Comparison of ENCODE assay signal across 13 cellular contexts in the genomic region with DNA sequence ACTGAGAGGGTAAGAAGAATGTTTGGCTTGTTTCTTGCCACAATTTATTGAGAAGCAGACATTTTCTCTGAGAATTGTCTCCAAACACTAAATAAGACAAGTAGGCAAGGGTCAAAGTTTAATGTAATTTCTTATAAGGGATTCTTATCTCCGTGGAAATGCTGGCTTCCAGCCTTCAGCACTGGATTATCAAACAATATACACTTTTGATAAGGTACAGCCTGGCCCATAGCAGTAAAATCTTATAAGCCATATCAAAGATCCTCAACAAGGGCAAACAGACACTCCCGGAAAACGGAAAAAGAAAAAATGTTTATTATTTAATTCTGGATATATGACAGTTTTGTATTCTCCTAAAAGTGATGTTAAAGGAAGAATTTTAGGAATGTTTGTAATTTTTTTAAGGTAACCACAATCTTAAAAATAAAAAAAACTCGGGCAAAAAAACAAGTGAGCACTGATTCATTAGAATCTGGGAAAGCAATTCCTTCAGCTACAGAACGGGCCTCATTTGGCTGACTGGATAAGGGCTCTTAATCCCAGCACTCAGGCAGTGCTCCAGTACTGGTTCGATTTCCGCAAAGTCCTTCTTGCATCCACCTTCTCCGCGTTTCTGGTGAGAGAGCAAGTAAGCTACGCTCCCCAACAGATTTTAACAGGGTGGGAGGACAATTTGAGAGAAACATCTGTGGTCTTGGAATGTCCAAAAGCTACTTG. TPM values are rescaled to one million over a fixed set of nuclear protein-coding genes. Genes with fewer than 3 reads are reported as not detected.
DNase-seq lines count a peak whose midpoint lies in the region; ATAC-seq, FAIRE-seq and TF ChIP-seq lines count a peak whose summit lies in the region.
"Had no signal": no experiment of that assay in that cellular context is flagged by ENCODE, and none has a peak within 500 bp of the region (broad histone marks: within the 10 kb centered on the region; RNA-seq: fewer than 3 reads in every experiment).

No MANE protein-coding gene starts in this region.

- H3K36me3 ChIP-seq in left ventricle myocardium inferior (no peaks in the 10 kb centered on the region), heart right ventricle (no peaks in the 10 kb centered on the region), astrocyte (ENCODE audit: insufficient read depth, low read length) (no peaks in the 10 kb centered on the region), left lung (no peaks in the 10 kb centered on the region)
- H3K36me3 ChIP-seq: BLaER1 treated with 17β-estradiol and CSF1 and Interleukin-3, amounts not matched to agents 10 nM and 100 nM; suprapubic skin had no signal

- H3K9me3 ChIP-seq in left ventricle myocardium inferior (replicated peaks) (peaks cover 20% of the 10 kb centered on the region), heart right ventricle (peaks cover 0 to 18% (median 7%) of the 10 kb centered on the region in 11 donors), astrocyte (ENCODE audit: insufficient read depth, low read depth, low read length) (peaks cover 2% of the 10 kb centered on the region), left lung (peaks cover 0 to 6% of the 10 kb centered on the region in 2 donors)
- H3K9me3 ChIP-seq: suprapubic skin had no signal

- H3K9me3 Mint-ChIP-seq in astrocyte (ENCODE audit: unreplicated experiment): no peaks in the 10 kb centered on the region

- H2AFZ ChIP-seq in astrocyte (ENCODE audit: low read depth, low read length): peak overlapping the region; percentile 93

- in situ Hi-C loops in ACHN (cut with HindIII; ENCODE audit: low pct_ligation_motif_present, low pct_unique_long_range_greater_than_20kb, low sequenced_read_pairs): no loop called here

- H3K4me1 Mint-ChIP-seq in astrocyte (ENCODE audit: low read depth, unreplicated experiment): peaks cover 5% of the 10 kb centered on the region

- no peak overlapping the region for H3K27ac Mint-ChIP-seq in astrocyte (ENCODE audit: unreplicated experiment)
- H3K27ac Mint-ChIP-seq: activated naive CD4-positive, alpha-beta T cell treated with anti-CD3 and anti-CD28 coated beads, Interleukin-2, amount 50 U/mL, for 72 hours had no signal

- H3K9ac ChIP-seq in astrocyte (ENCODE audit: low read length): peak overlapping the region; percentile 65
- H3K9ac ChIP-seq: BLaER1 treated with 17β-estradiol and CSF1 and Interleukin-3, amounts not matched to agents 10 nM and 100 nM had no signal

- peaks cover 63% of the 10 kb centered on the region for H3K27me3 Mint-ChIP-seq in astrocyte (ENCODE audit: low read depth, unreplicated experiment)

- intact Hi-C loops in left ventricle myocardium inferior (cut with micrococcal nuclease): no loop called here
- intact Hi-C loops in heart right ventricle (cut with DNase I): no loop called here
- intact Hi-C loops in left lung (cut with DNase I): no loop called here

- H3K27me3 ChIP-seq in left ventricle myocardium inferior (ENCODE audit: low read depth): peaks cover 100% of the 10 kb centered on the region
- H3K27me3 ChIP-seq in heart right ventricle: peaks cover 15 to 100% (median 89%) of the 10 kb centered on the region in 7 donors
- peaks cover 59% of the 10 kb centered on the region for H3K27me3 ChIP-seq in astrocyte (ENCODE audit: insufficient read depth, low read length)
- H3K27me3 ChIP-seq in left lung: peaks cover 75 to 92% of the 10 kb centered on the region in 2 donors

- H3K4me3 ChIP-seq in left ventricle myocardium inferior: peak overlapping the region; percentile 54
- peak overlapping the region in 1 of 10 donors; percentile 39 for H3K4me3 ChIP-seq in heart right ventricle
- H3K4me3 ChIP-seq in astrocyte (ENCODE audit: insufficient read depth, low read depth, low read length): peak overlapping the region; percentile 64
- peak overlapping the region in 1 of 2 donors; percentile 27 for H3K4me3 ChIP-seq in left lung
- H3K4me3 ChIP-seq: BLaER1 treated with 17β-estradiol and CSF1 and Interleukin-3, amounts not matched to agents 10 nM and 100 nM had no signal

- WGBS in heart right ventricle, 2 donors: 19 to 23% methylated on average over 10 of the region's 10 CpGs

- H3K79me2 ChIP-seq in astrocyte (ENCODE audit: insufficient read depth, low read length): no peaks in the 10 kb centered on the region

- H3K4me1 ChIP-seq in left ventricle myocardium inferior: peaks cover 14% of the 10 kb centered on the region
- peaks cover 0 to 19% (median 11%) of the 10 kb centered on the region in 9 donors for H3K4me1 ChIP-seq in heart right ventricle
- peaks cover 16% of the 10 kb centered on the region for H3K4me1 ChIP-seq in astrocyte (ENCODE audit: insufficient read depth, low read length)
- H3K4me1 ChIP-seq in left lung: peaks cover 0 to 17% of the 10 kb centered on the region in 2 donors

- TF ChIP-seq CTCF in left ventricle myocardium inferior (IDR thresholded peaks at IDR 0.05; ENCODE audit: borderline replicate concordance) (no peak), heart right ventricle (IDR thresholded peaks at IDR 0.05) (no peak), astrocyte (IDR thresholded peaks at IDR 0.05; ENCODE audit: insufficient read depth, low read depth, low read length) (no peak), left lung (IDR thresholded peaks at IDR 0.05) (no peak)

- peak overlapping the region; percentile 91 for H3K4me3 Mint-ChIP-seq in astrocyte (ENCODE audit: unreplicated experiment)

- ATAC-seq in heart right ventricle: no peak
- peak; percentile 82 for ATAC-seq in left lung
- ATAC-seq in GM19397 (IDR thresholded peaks at IDR 0.05; ENCODE audit: unreplicated experiment): no peak

- H4K20me1 ChIP-seq in astrocyte (ENCODE audit: insufficient read depth, low read length): no peaks in the 10 kb centered on the region
- H4K20me1 ChIP-seq: BLaER1 treated with 17β-estradiol and CSF1 and Interleukin-3, amounts not matched to agents 10 nM and 100 nM had no signal

- DNase-seq in left ventricle myocardium inferior (no peak), heart right ventricle (no peak), astrocyte (ENCODE audit: low read depth) (no peak), left lung (no peak), ACHN (no peak), ureter (ENCODE audit: low spot score) (no peak)
- DNase-seq in activated naive CD4-positive, alpha-beta T cell treated with Interleukin-2 at 50 U/mL for 16 hours: no peak
- DNase-seq: effector memory CD4-positive, alpha-beta T cell; NCI-H1930 had no signal

- H3K27ac ChIP-seq in left ventricle myocardium inferior (replicated peaks) (no peak overlapping the region), heart right ventricle (no peak overlapping the region), astrocyte (ENCODE audit: low read depth, low read length) (no peak overlapping the region), left lung (no peak overlapping the region)
- H3K27ac ChIP-seq: BLaER1 treated with 17β-estradiol and CSF1 and Interleukin-3, amounts not matched to agents 10 nM and 100 nM; suprapubic skin had no signal

- no peaks in the 10 kb centered on the region for H3K36me3 Mint-ChIP-seq in astrocyte (ENCODE audit: low read depth, unreplicated experiment)

- peak overlapping the region; percentile 96 for H3K4me2 ChIP-seq in astrocyte (ENCODE audit: low read length)
- H3K4me2 ChIP-seq: BLaER1 treated with 17β-estradiol and CSF1 and Interleukin-3, amounts not matched to agents 10 nM and 100 nM had no signal

- no peak for FAIRE-seq in astrocyte (lab: Jason Lieb, UNC)

RNA-seq across cellular contexts. Expression of a gene that starts 18.4 kb away (rescaled TPM):
- total RNA-seq in left ventricle myocardium inferior: 9.7 TPM
- 10 to 100 TPM in 2 of 10 donors, 1 to 10 TPM in 8; 6.8 to 11.2 (median 8.8) TPM for total RNA-seq in heart right ventricle
- 10 to 100 TPM in 1 of 2 donors, 1 to 10 TPM in 1; 8.4 to 11.1 TPM for polyA plus RNA-seq in heart right ventricle
- total RNA-seq in astrocyte: 14.7 and 16.9 TPM in 2 replicates
- 10 to 100 TPM; 10.6 to 12.3 TPM for total RNA-seq in left lung
- 22.4 TPM for total RNA-seq in ureter

RNA-seq across cellular contexts. Expression of a gene that starts 45.4 kb away (rescaled TPM):
- total RNA-seq in left ventricle myocardium inferior (3.1 TPM), heart right ventricle (1 to 10 TPM in 9 of 10 donors, under 1 TPM in 1; 0.55 to 3.6 (median 2.9) TPM), astrocyte (3.9 TPM in 2 replicates), left lung (1 to 10 TPM; 4.9 to 5.4 TPM), ureter (6.2 TPM)
- polyA plus RNA-seq in heart right ventricle: 1 to 10 TPM; 1.7 to 2.0 TPM

RNA-seq across cellular contexts. Expression of a gene that starts 52.4 kb away (rescaled TPM):
- total RNA-seq in left ventricle myocardium inferior (4.5 TPM), heart right ventricle (1 to 10 TPM; 2.7 to 8.5 (median 6.5) TPM), astrocyte (not detected in 2 replicates), left lung (1 to 10 TPM; 1.0 to 1.5 TPM), ureter (1.4 TPM)
- polyA plus RNA-seq in heart right ventricle: 1 to 10 TPM; 7.6 to 9.7 TPM
- total RNA-seq: activated naive CD4-positive, alpha-beta T cell treated with anti-CD3 and anti-CD28 coated beads, Interleukin-2, amount 50 U/mL, for 72 hours had no signal
